Comparison of ENCODE assay signal across 19 cellular contexts in genomic region chr3:131892331-131892730, GRCh38.
DNase-seq lines count a peak whose midpoint lies in the region; ATAC-seq and TF ChIP-seq lines count a peak whose summit lies in the region.
"Had no signal": no experiment of that assay in that cellular context is flagged by ENCODE, and none has a peak within 500 bp of the region (broad histone marks: within the 10 kb centered on the region; RNA-seq: fewer than 3 reads in every experiment).

No MANE protein-coding gene starts in this region.

- H3K4me1 ChIP-seq in SK-N-SH (ENCODE audit: control insufficient read depth in 1 of 2, insufficient read depth in 2 of 2, low read depth in 1 of 2, low read length in 1 of 2): no peaks in the 10 kb centered on the region
- H3K4me1 ChIP-seq: BLaER1 treated with 17β-estradiol and CSF1 and Interleukin-3, amounts not matched to agents 10 nM and 100 nM; Peyer's patch had no signal

- TF ChIP-seq EP300 in SK-N-SH (IDR thresholded peaks at IDR 0.05; ENCODE audit: borderline replicate concordance in 1 of 2, low read depth in 1 of 2, low read length in 1 of 2): no peak

- CTCF ChIA-PET in SK-N-SH (lab: Yijun Ruan, JAX): interaction anchor here (0.6 to 2.1 kb wide), 11 partner anchors 9 to 1136 kb away, joined by 3 to 13 read pairs (median 3); partner anchors contain the start of gene CPNE4

- H3K36me3 ChIP-seq in SK-N-SH (replicated peaks in 1 of 2; ENCODE audit: control insufficient read depth in 1 of 2, insufficient read depth in 2 of 2, low read length in 1 of 2): no peaks in the 10 kb centered on the region
- H3K36me3 ChIP-seq: BLaER1 treated with 17β-estradiol and CSF1 and Interleukin-3, amounts not matched to agents 10 nM and 100 nM; Peyer's patch had no signal

- no peaks in the 10 kb centered on the region for H3K9me2 ChIP-seq in SK-N-SH

- H3K9me3 ChIP-seq in SK-N-SH: no peaks in the 10 kb centered on the region
- H3K9me3 ChIP-seq: BLaER1 treated with 17β-estradiol and CSF1 and Interleukin-3, amounts not matched to agents 10 nM and 100 nM; Peyer's patch had no signal

- TF ChIP-seq RAD21 in SK-N-SH (IDR thresholded peaks at IDR 0.05; ENCODE audit: low read length): no peak

- DNase-seq in SK-N-SH (no peak), RKO (ENCODE audit: low spot score) (peak; percentile 5), fibroblast of the aortic adventitia (ENCODE audit: low read depth) (peak; percentile 9), midbrain (lab: John Stamatoyannopoulos, UW) (no peak)
- no peak for DNase-seq in activated CD4-positive, CD25-positive, alpha-beta regulatory T cell (lab: John Stamatoyannopoulos, UW)
- DNase-seq: DMS 273 treated with DMSO at 0.1 percent for 48 hours, EL, Karpas-422, NCI-H1417, NCI-H187 treated with DMSO at 0.1 percent for 48 hours, NCI-H2171 treated with DMSO at 0.1 percent for 48 hours, NCI-H510A treated with DMSO at 0.1 percent for 48 hours, NCI-H82, Peyer's patch, SHP77 treated with DMSO at 0.1 percent for 48 hours had no signal

- ATAC-seq in SK-N-SH treated with all-trans-retinoic acid at 6 μM for 48 hours (no peak), HG02938 (IDR thresholded peaks at IDR 0.05; ENCODE audit: unreplicated experiment) (no peak), GM19455 (IDR thresholded peaks at IDR 0.05; ENCODE audit: unreplicated experiment) (no peak)

- TF ChIP-seq CTCF in SK-N-SH (IDR thresholded peaks at IDR 0.05) (peak; percentile 34; the same call in 1 of the 2 replicates), fibroblast of the aortic adventitia (IDR thresholded peaks at IDR 0.05; ENCODE audit: insufficient read depth, low read length) (no peak)

- no peak overlapping the region for H3K27ac ChIP-seq in SK-N-SH (ENCODE audit: low read depth in 2 of 2, low read length in 1 of 2)
- H3K27ac ChIP-seq: BLaER1 treated with 17β-estradiol and CSF1 and Interleukin-3, amounts not matched to agents 10 nM and 100 nM; Peyer's patch had no signal

- no peaks in the 10 kb centered on the region for H4K20me1 ChIP-seq in SK-N-SH (ENCODE audit: insufficient read depth)
- H4K20me1 ChIP-seq: BLaER1 treated with 17β-estradiol and CSF1 and Interleukin-3, amounts not matched to agents 10 nM and 100 nM had no signal

- H3F3A ChIP-seq in SK-N-SH (replicated peaks; ENCODE audit: insufficient read depth): no peaks in the 10 kb centered on the region

- no peaks in the 10 kb centered on the region for H3K27me3 ChIP-seq in SK-N-SH (ENCODE audit: insufficient read depth)
- H3K27me3 ChIP-seq: BLaER1 treated with 17β-estradiol and CSF1 and Interleukin-3, amounts not matched to agents 10 nM and 100 nM; Peyer's patch had no signal

- H3K79me2 ChIP-seq in SK-N-SH (ENCODE audit: insufficient read depth): no peaks in the 10 kb centered on the region; the same call in 1 of the 2 replicates

- POLR2A ChIA-PET in SK-N-SH (lab: Yijun Ruan, JAX): no interaction called here

- no peak overlapping the region for H2AFZ ChIP-seq in SK-N-SH (ENCODE audit: low read depth)

- H3K4me2 ChIP-seq in SK-N-SH: no peak overlapping the region
- H3K4me2 ChIP-seq: BLaER1 treated with 17β-estradiol and CSF1 and Interleukin-3, amounts not matched to agents 10 nM and 100 nM had no signal

- H3K9ac ChIP-seq in SK-N-SH: no peak overlapping the region
- H3K9ac ChIP-seq: BLaER1 treated with 17β-estradiol and CSF1 and Interleukin-3, amounts not matched to agents 10 nM and 100 nM had no signal

- H3K4me3 ChIP-seq in SK-N-SH (ENCODE audit: low read depth in 2 of 2, low read length in 1 of 2) (no peak overlapping the region), fibroblast of the aortic adventitia (ENCODE audit: low read depth, low read length) (no peak overlapping the region)
- H3K4me3 ChIP-seq: BLaER1 treated with 17β-estradiol and CSF1 and Interleukin-3, amounts not matched to agents 10 nM and 100 nM; Peyer's patch had no signal

TF ChIP-seq in SK-N-SH, 30 proteins besides CTCF, POLR2A, EP300 and RAD21 (continues in another document):
- TF ChIP-seq SMC3 (IDR thresholded peaks at IDR 0.05; ENCODE audit: low read depth, low read length): no peak
- TF ChIP-seq POLR2AphosphoS5 (IDR thresholded peaks at IDR 0.05; ENCODE audit: low read depth, low read length): no peak
- no peak for TF ChIP-seq CHD2 (IDR thresholded peaks at IDR 0.05; ENCODE audit: low read length, partially characterized antibody)
- TF ChIP-seq PBX3 (IDR thresholded peaks at IDR 0.05): no peak
- TF ChIP-seq MEF2A (IDR thresholded peaks at IDR 0.05; ENCODE audit: borderline replicate concordance, low read depth): no peak
- no peak for TF ChIP-seq EZH2phosphoT487 (IDR thresholded peaks at IDR 0.05; ENCODE audit: borderline replicate concordance, low read depth)
- TF ChIP-seq REST (IDR thresholded peaks at IDR 0.05; ENCODE audit: low read depth, low read length): no peak

TF ChIP-seq in SK-N-SH treated with all-trans-retinoic acid at 6 μM for 48 hours, 23 proteins besides CTCF, POLR2A, EP300 and RAD21:
- no peak for TF ChIP-seq CSDC2 (CRISPR knock-in tag; IDR thresholded peaks at IDR 0.05)
- no peak for TF ChIP-seq ZNF70 (CRISPR knock-in tag; IDR thresholded peaks at IDR 0.05)
- no peak for TF ChIP-seq ZNF565 (CRISPR knock-in tag; conservative IDR thresholded peaks at IDR 0.05; ENCODE audit: low read depth)
- TF ChIP-seq ZFP30 (CRISPR knock-in tag; IDR thresholded peaks at IDR 0.05): no peak
- no peak for TF ChIP-seq PATZ1 (CRISPR knock-in tag; IDR thresholded peaks at IDR 0.05; ENCODE audit: borderline replicate concordance)
- TF ChIP-seq ISL1 (CRISPR knock-in tag; IDR thresholded peaks at IDR 0.05): no peak
- no peak for TF ChIP-seq ESRRG (CRISPR knock-in tag; IDR thresholded peaks at IDR 0.05)
- TF ChIP-seq ARNTL (CRISPR knock-in tag; IDR thresholded peaks at IDR 0.05; ENCODE audit: borderline replicate concordance, low read depth): no peak

Comparison
In these comparisons a context has a peak if more than half of its experiments do, and no peak if none do; other contexts are left out.
1. DNase-seq: peak in RKO (single experiment) and fibroblast of the aortic adventitia (single experiment); none in SK-N-SH (single experiment), activated CD4-positive, CD25-positive, alpha-beta regulatory T cell (0 of 4) and midbrain (single experiment).